ENCODE assay signal across 1 cellular context in genomic region chr4:153174821-153175567, GRCh38.
TF ChIP-seq lines count a peak whose summit lies in the region.

No MANE protein-coding gene starts in this region.

TF ChIP-seq in HepG2, 621 proteins besides CTCF, POLR2A, EP300 and RAD21 (continued from another document and continues in another):
- TF ChIP-seq ZNF274 (CRISPR knock-in tag; IDR thresholded peaks at IDR 0.05) = no peak
- peak; percentile 76; the same call in 1 of the 2 replicates for TF ChIP-seq ZNF891 (CRISPR knock-in tag; IDR thresholded peaks at IDR 0.05)
- peak; percentile 90 for TF ChIP-seq ZNF644 (CRISPR knock-in tag; IDR thresholded peaks at IDR 0.05; ENCODE audit: low read depth)
- TF ChIP-seq ATRX (CRISPR knock-in tag; IDR thresholded peaks at IDR 0.05; ENCODE audit: borderline replicate concordance) = no peak
- TF ChIP-seq TFDP2 (CRISPR knock-in tag; IDR thresholded peaks at IDR 0.05) = no peak
- peak; percentile 80 for TF ChIP-seq ZFX (CRISPR knock-in tag; IDR thresholded peaks at IDR 0.05; ENCODE audit: low read depth)
- TF ChIP-seq HNF4A (CRISPR knock-in tag; IDR thresholded peaks at IDR 0.05) = peak; percentile 68
- peak; percentile 23; the same call in 1 of the 2 replicates for TF ChIP-seq MAX (IDR thresholded peaks at IDR 0.05)
- peak; percentile 73; the same call in 1 of the 2 replicates for TF ChIP-seq ARID3A (IDR thresholded peaks at IDR 0.05; ENCODE audit: low read depth, low read length)
- TF ChIP-seq MYC (CRISPR knock-in tag; IDR thresholded peaks at IDR 0.05; ENCODE audit: borderline replicate concordance) = peak; percentile 34; the same call in 1 of the 2 replicates
- no peak for TF ChIP-seq TFDP1 (CRISPR knock-in tag; IDR thresholded peaks at IDR 0.05; ENCODE audit: borderline replicate concordance)
- no peak for TF ChIP-seq RBM22 (optimal IDR thresholded peaks at IDR 0.05; ENCODE audit: low read length)
- peak; percentile 62; the same call in 1 of the 2 replicates for TF ChIP-seq REPIN1 (CRISPR knock-in tag; IDR thresholded peaks at IDR 0.05; ENCODE audit: borderline replicate concordance, low read depth)
- TF ChIP-seq GABPA (IDR thresholded peaks at IDR 0.05; ENCODE audit: low read depth, low read length) = peak; percentile 34; the same call in 1 of the 2 replicates
- TF ChIP-seq GABPA (CRISPR knock-in tag; IDR thresholded peaks at IDR 0.05; ENCODE audit: low read depth) = peak; percentile 88
- peak; percentile 62; the same call in 1 of the 2 replicates for TF ChIP-seq ELF3 (CRISPR knock-in tag; IDR thresholded peaks at IDR 0.05)
- TF ChIP-seq MEIS1 (CRISPR knock-in tag; IDR thresholded peaks at IDR 0.05; ENCODE audit: borderline replicate concordance) = 0 out of 2 replicates have a peak, but pooled peaks have one; percentile 44
- TF ChIP-seq PAXIP1 (CRISPR knock-in tag; conservative IDR thresholded peaks at IDR 0.05) = peak; percentile 84
- TF ChIP-seq MXI1 (IDR thresholded peaks at IDR 0.05; ENCODE audit: borderline replicate concordance, low read depth, low read length) = no peak; the same call in 2 of the 3 replicates
- TF ChIP-seq ZNF317 (CRISPR knock-in tag; IDR thresholded peaks at IDR 0.05) = peak; percentile 66; the same call in 1 of the 2 replicates
- TF ChIP-seq ZNF878 (CRISPR knock-in tag; IDR thresholded peaks at IDR 0.05) = peak; percentile 64; the same call in 1 of the 2 replicates
- TF ChIP-seq PRDM10 (CRISPR knock-in tag; IDR thresholded peaks at IDR 0.05; ENCODE audit: low read depth) = 0 out of 2 replicates have a peak, but pooled peaks have one; percentile 20
- no peak for TF ChIP-seq ZNF609 (CRISPR knock-in tag; IDR thresholded peaks at IDR 0.05; ENCODE audit: borderline replicate concordance)
- no peak for TF ChIP-seq NFE2L1 (CRISPR knock-in tag; IDR thresholded peaks at IDR 0.05; ENCODE audit: borderline replicate concordance)
- peak; percentile 66; the same call in 1 of the 2 replicates for TF ChIP-seq ZGPAT (CRISPR knock-in tag; IDR thresholded peaks at IDR 0.05)
- peak; percentile 57; the same call in 1 of the 2 replicates for TF ChIP-seq NCOR1 (IDR thresholded peaks at IDR 0.05; ENCODE audit: borderline replicate concordance, low read length)
- TF ChIP-seq ZNF607 (CRISPR knock-in tag; IDR thresholded peaks at IDR 0.05; ENCODE audit: borderline replicate concordance) = no peak
- peak; percentile 28; the same call in 1 of the 2 replicates for TF ChIP-seq IKZF5 (CRISPR knock-in tag; IDR thresholded peaks at IDR 0.05)
- TF ChIP-seq IRX3 (CRISPR knock-in tag; IDR thresholded peaks at IDR 0.05; ENCODE audit: borderline replicate concordance, low read depth) = no peak
- TF ChIP-seq ZBTB34 (CRISPR knock-in tag; IDR thresholded peaks at IDR 0.05) = peak; percentile 80
- peak; percentile 69; the same call in 1 of the 2 replicates for TF ChIP-seq ZNF772 (CRISPR knock-in tag; IDR thresholded peaks at IDR 0.05)
- no peak for TF ChIP-seq ZFP90 (CRISPR knock-in tag; IDR thresholded peaks at IDR 0.05; ENCODE audit: borderline replicate concordance)
- TF ChIP-seq GATAD2A (CRISPR knock-in tag; IDR thresholded peaks at IDR 0.05) = peak; percentile 78
